Comparison of ENCODE assay signal across 8 cellular contexts in genomic region chr1:21255284-21255942, GRCh38. TPM values are rescaled to one million over a fixed set of nuclear protein-coding genes. Genes with fewer than 3 reads are reported as not detected.
DNase-seq lines count a peak whose midpoint lies in the region; ATAC-seq and TF ChIP-seq lines count a peak whose summit lies in the region.

No MANE protein-coding gene starts in this region.

- H3K4me3 Mint-ChIP-seq in glutamatergic neuron (ENCODE audit: unreplicated experiment): peak overlapping the region; percentile 38
- H3K4me3 Mint-ChIP-seq in type B pancreatic cell: no peak overlapping the region

- peaks cover 27% of the 10 kb centered on the region for H3K4me1 Mint-ChIP-seq in glutamatergic neuron (ENCODE audit: low read depth, unreplicated experiment)
- H3K4me1 Mint-ChIP-seq in type B pancreatic cell (ENCODE audit: unreplicated experiment): peaks cover 18% of the 10 kb centered on the region

- peak overlapping the region; percentile 98 for H3K27ac Mint-ChIP-seq in glutamatergic neuron (ENCODE audit: unreplicated experiment)
- no peak overlapping the region for H3K27ac Mint-ChIP-seq in type B pancreatic cell

- ATAC-seq in HG03571 (IDR thresholded peaks at IDR 0.05; ENCODE audit: unreplicated experiment): no peak

- TF ChIP-seq CTCF in glutamatergic neuron (IDR thresholded peaks at IDR 0.05; ENCODE audit: partially characterized antibody, unreplicated experiment): peak; percentile 78
- peak; percentile 90 for TF ChIP-seq CTCF in type B pancreatic cell (conservative IDR thresholded peaks at IDR 0.05)

- peak; percentile 69 for DNase-seq in GM04504 (ENCODE audit: low read depth)
- DNase-seq in NCI-H1417 treated with DMSO at 0.1 percent for 48 hours (lab: John Stamatoyannopoulos, UW): peak; percentile 6
- DNase-seq in SKM-1 treated with dmso at 0.1 percent for 144 hours (lab: John Stamatoyannopoulos, UW; ENCODE audit: unreplicated experiment): peak; percentile 68
- DNase-seq in activated naive CD4-positive, alpha-beta T cell treated with anti-CD3 and anti-CD28 coated beads, Interleukin-2, amount 50 U/mL, for 16 hours: peak; percentile 83
- peak; percentile 98 for DNase-seq in glutamatergic neuron
- peak; percentile 95 for DNase-seq in pons (ENCODE audit: low spot score)
- DNase-seq in type B pancreatic cell (ENCODE audit: extremely low spot score, unreplicated experiment): peak; percentile 90

- H3K27me3 Mint-ChIP-seq in glutamatergic neuron (ENCODE audit: unreplicated experiment) (peaks cover 13% of the 10 kb centered on the region), type B pancreatic cell (no peaks in the 10 kb centered on the region)

- H3K36me3 Mint-ChIP-seq in glutamatergic neuron (ENCODE audit: unreplicated experiment): no peaks in the 10 kb centered on the region
- H3K36me3 Mint-ChIP-seq in type B pancreatic cell: peaks cover 7% of the 10 kb centered on the region

- H3K9me3 Mint-ChIP-seq in glutamatergic neuron (ENCODE audit: unreplicated experiment) (peaks cover 6% of the 10 kb centered on the region), type B pancreatic cell (no peaks in the 10 kb centered on the region)

RNA-seq across cellular contexts. Expression of gene ECE1, which starts 34.9 kb away (rescaled TPM):
- 36.1 TPM for total RNA-seq in glutamatergic neuron (ENCODE audit: unreplicated experiment)
- total RNA-seq in type B pancreatic cell (ENCODE audit: low replicate concordance): 37.2 and 49.8 TPM in 2 replicates

Comparison
In these comparisons a context has a peak if more than half of its experiments do, and no peak if none do; other contexts are left out.
1. DNase-seq: peak in every context shown above with its lines; median percentile 98 in glutamatergic neuron; 95 in pons; 90 in type B pancreatic cell; 83 in activated naive CD4-positive, alpha-beta T cell treated with anti-CD3 and anti-CD28 coated beads, Interleukin-2, amount 50 U/mL, for 16 hours; 69 in GM04504; 68 in SKM-1 treated with dmso at 0.1 percent for 144 hours; 6 in NCI-H1417 treated with DMSO at 0.1 percent for 48 hours.